ENCODE assay signal across 1 cellular context in the genomic region with DNA sequence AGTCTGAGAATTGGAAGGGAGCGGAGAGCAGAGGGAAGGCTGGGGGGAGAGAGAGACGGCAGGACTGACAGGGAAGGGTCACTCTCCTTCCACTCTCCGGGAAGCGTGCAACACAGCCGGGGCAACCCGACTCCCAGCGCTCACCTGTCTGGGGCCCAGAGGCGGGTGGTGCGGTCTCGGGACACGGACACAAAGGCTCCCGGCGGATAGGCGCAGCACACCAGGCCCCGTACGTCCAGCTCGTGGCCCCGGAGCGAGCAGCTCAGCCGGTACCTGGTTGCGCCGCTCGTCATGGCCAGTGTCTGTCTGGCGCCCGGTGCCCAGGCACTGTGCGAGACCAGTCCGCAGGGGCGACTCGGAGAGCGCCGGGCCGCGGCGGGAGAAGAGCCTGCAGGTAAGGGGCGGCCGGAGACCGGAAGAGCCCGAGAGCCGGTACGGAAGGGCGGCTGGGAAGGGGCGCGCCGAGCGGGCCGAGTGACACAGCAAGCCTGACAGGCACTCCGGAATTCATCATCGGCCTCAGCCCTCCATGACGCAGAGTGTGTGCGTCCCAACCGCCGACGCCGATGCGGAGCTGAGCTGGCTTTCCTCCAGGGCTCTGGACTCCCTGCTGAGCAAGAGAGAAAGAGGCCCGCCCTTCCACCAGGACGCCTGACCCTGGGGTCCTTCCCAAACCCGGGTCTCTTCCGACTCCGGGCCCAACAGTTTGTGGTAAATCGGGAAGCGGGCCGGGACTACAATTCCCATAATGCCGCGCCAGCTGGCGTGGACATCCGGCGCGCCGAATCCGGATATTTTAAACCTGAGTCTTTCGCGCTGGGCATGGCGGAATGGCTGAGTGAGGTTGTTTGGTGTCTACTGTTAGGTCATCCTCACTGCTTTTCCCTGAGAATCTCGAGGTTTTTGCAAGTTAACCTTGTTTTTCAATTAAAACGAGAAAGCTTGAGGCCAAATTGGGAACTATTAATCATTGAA.
TF ChIP-seq lines count a peak whose summit lies in the region.

A gene (minus strand): TSS at position 490 of the 975 bp plus-strand sequence. CDS start 197 bp downstream, at position 293.

TF ChIP-seq in HepG2, 621 proteins besides CTCF, POLR2A, EP300 and RAD21 (continued from another document and continues in another):
- TF ChIP-seq, protein P1, sequence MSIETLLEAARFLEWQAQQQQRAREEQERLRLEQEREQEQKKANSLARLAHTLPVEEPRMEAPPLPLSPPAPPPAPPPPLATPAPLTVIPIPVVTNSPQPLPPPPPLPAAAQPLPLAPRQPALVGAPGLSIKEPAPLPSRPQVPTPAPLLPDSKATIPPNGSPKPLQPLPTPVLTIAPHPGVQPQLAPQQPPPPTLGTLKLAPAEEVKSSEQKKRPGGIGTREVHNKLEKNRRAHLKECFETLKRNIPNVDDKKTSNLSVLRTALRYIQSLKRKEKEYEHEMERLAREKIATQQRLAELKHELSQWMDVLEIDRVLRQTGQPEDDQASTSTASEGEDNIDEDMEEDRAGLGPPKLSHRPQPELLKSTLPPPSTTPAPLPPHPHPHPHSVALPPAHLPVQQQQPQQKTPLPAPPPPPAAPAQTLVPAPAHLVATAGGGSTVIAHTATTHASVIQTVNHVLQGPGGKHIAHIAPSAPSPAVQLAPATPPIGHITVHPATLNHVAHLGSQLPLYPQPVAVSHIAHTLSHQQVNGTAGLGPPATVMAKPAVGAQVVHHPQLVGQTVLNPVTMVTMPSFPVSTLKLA (IDR thresholded peaks at IDR 0.05): peak; percentile 31
- TF ChIP-seq ZNF350 (CRISPR knock-in tag; IDR thresholded peaks at IDR 0.05; ENCODE audit: borderline replicate concordance, low read depth): peak; percentile 92
- peak; percentile 35; the same call in 1 of the 2 replicates for TF ChIP-seq ZNF839 (CRISPR knock-in tag; IDR thresholded peaks at IDR 0.05; ENCODE audit: borderline replicate concordance)
- TF ChIP-seq KMT2A (CRISPR knock-in tag; IDR thresholded peaks at IDR 0.05): peak; percentile 94
- no peak for TF ChIP-seq RARA (CRISPR knock-in tag; IDR thresholded peaks at IDR 0.05)
- no peak for TF ChIP-seq NFIC (IDR thresholded peaks at IDR 0.05; ENCODE audit: low read length)
- TF ChIP-seq ZBTB3 (CRISPR knock-in tag; IDR thresholded peaks at IDR 0.05; ENCODE audit: borderline replicate concordance, low read depth): 0 out of 2 replicates have a peak, but pooled peaks have one; percentile 37
- TF ChIP-seq, protein P2, sequence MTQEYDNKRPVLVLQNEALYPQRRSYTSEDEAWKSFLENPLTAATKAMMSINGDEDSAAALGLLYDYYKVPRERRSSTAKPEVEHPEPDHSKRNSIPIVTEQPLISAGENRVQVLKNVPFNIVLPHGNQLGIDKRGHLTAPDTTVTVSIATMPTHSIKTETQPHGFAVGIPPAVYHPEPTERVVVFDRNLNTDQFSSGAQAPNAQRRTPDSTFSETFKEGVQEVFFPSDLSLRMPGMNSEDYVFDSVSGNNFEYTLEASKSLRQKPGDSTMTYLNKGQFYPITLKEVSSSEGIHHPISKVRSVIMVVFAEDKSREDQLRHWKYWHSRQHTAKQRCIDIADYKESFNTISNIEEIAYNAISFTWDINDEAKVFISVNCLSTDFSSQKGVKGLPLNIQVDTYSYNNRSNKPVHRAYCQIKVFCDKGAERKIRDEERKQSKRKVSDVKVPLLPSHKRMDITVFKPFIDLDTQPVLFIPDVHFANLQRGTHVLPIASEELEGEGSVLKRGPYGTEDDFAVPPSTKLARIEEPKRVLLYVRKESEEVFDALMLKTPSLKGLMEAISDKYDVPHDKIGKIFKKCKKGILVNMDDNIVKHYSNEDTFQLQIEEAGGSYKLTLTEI (CRISPR knock-in tag; conservative IDR thresholded peaks at IDR 0.05): no peak
- TF ChIP-seq HOXD1 (CRISPR knock-in tag; IDR thresholded peaks at IDR 0.05): no peak
- TF ChIP-seq ATF7 (IDR thresholded peaks at IDR 0.05): no peak
- TF ChIP-seq ATF7 (CRISPR knock-in tag; IDR thresholded peaks at IDR 0.05): no peak
- TF ChIP-seq ZNF234 (CRISPR knock-in tag; conservative IDR thresholded peaks at IDR 0.05): no peak
- peak; percentile 76 for TF ChIP-seq ETV5 (CRISPR knock-in tag; IDR thresholded peaks at IDR 0.05; ENCODE audit: borderline replicate concordance)
- TF ChIP-seq NFRKB (IDR thresholded peaks at IDR 0.05): no peak
- TF ChIP-seq, protein P3, sequence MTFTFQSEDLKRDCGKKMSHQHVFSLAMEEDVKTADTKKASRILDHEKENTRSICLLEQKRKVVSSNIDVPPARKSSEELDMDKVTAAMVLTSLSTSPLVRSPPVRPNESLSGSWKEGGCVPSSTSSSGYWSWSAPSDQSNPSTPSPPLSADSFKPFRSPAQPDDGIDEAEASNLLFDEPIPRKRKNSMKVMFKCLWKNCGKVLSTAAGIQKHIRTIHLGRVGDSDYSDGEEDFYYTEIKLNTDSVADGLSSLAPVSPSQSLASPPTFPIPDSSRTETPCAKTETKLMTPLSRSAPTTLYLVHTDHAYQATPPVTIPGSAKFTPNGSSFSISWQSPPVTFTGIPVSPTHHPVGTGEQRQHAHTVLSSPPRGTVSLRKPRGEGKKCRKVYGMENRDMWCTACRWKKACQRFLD (CRISPR knock-in tag; IDR thresholded peaks at IDR 0.05; ENCODE audit: borderline replicate concordance): 0 out of 2 replicates have a peak, but pooled peaks have one; percentile 68
- TF ChIP-seq ZNF589 (CRISPR knock-in tag; conservative IDR thresholded peaks at IDR 0.05): no peak
- 0 out of 2 replicates have a peak, but pooled peaks have one; percentile 62 for TF ChIP-seq ARHGAP35 (CRISPR knock-in tag; IDR thresholded peaks at IDR 0.05; ENCODE audit: borderline replicate concordance)
- no peak for TF ChIP-seq FOXM1 (CRISPR knock-in tag; IDR thresholded peaks at IDR 0.05)
- no peak for TF ChIP-seq NONO (IDR thresholded peaks at IDR 0.05)
- peak; percentile 76; the same call in 1 of the 2 replicates for TF ChIP-seq NONO (CRISPR knock-in tag; conservative IDR thresholded peaks at IDR 0.05)
- TF ChIP-seq ZNF724P (CRISPR knock-in tag; IDR thresholded peaks at IDR 0.05; ENCODE audit: borderline replicate concordance): 0 out of 2 replicates have a peak, but pooled peaks have one; percentile 27
- TF ChIP-seq, protein P4, sequence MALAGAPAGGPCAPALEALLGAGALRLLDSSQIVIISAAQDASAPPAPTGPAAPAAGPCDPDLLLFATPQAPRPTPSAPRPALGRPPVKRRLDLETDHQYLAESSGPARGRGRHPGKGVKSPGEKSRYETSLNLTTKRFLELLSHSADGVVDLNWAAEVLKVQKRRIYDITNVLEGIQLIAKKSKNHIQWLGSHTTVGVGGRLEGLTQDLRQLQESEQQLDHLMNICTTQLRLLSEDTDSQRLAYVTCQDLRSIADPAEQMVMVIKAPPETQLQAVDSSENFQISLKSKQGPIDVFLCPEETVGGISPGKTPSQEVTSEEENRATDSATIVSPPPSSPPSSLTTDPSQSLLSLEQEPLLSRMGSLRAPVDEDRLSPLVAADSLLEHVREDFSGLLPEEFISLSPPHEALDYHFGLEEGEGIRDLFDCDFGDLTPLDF (CRISPR knock-in tag; IDR thresholded peaks at IDR 0.05): no peak; the same call in 1 of the 2 replicates
- TF ChIP-seq, protein P5, sequence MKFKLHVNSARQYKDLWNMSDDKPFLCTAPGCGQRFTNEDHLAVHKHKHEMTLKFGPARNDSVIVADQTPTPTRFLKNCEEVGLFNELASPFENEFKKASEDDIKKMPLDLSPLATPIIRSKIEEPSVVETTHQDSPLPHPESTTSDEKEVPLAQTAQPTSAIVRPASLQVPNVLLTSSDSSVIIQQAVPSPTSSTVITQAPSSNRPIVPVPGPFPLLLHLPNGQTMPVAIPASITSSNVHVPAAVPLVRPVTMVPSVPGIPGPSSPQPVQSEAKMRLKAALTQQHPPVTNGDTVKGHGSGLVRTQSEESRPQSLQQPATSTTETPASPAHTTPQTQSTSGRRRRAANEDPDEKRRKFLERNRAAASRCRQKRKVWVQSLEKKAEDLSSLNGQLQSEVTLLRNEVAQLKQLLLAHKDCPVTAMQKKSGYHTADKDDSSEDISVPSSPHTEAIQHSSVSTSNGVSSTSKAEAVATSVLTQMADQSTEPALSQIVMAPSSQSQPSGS (CRISPR knock-in tag; IDR thresholded peaks at IDR 0.05): no peak
- TF ChIP-seq, protein P6, sequence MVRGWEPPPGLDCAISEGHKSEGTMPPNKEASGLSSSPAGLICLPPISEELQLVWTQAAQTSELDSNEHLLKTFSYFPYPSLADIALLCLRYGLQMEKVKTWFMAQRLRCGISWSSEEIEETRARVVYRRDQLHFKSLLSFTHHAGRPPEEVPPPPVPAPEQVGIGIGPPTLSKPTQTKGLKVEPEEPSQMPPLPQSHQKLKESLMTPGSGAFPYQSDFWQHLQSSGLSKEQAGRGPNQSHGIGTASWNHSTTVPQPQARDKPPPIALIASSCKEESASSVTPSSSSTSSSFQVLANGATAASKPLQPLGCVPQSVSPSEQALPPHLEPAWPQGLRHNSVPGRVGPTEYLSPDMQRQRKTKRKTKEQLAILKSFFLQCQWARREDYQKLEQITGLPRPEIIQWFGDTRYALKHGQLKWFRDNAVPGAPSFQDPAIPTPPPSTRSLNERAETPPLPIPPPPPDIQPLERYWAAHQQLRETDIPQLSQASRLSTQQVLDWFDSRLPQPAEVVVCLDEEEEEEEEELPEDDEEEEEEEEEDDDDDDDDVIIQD (CRISPR knock-in tag; IDR thresholded peaks at IDR 0.05; ENCODE audit: low read depth): 0 out of 2 replicates have a peak, but pooled peaks have one; percentile 5
- TF ChIP-seq PHF20 (CRISPR knock-in tag; IDR thresholded peaks at IDR 0.05): peak; percentile 94
- TF ChIP-seq ISL2 (CRISPR knock-in tag; IDR thresholded peaks at IDR 0.05): peak; percentile 32; the same call in 1 of the 2 replicates
- TF ChIP-seq, protein P7, sequence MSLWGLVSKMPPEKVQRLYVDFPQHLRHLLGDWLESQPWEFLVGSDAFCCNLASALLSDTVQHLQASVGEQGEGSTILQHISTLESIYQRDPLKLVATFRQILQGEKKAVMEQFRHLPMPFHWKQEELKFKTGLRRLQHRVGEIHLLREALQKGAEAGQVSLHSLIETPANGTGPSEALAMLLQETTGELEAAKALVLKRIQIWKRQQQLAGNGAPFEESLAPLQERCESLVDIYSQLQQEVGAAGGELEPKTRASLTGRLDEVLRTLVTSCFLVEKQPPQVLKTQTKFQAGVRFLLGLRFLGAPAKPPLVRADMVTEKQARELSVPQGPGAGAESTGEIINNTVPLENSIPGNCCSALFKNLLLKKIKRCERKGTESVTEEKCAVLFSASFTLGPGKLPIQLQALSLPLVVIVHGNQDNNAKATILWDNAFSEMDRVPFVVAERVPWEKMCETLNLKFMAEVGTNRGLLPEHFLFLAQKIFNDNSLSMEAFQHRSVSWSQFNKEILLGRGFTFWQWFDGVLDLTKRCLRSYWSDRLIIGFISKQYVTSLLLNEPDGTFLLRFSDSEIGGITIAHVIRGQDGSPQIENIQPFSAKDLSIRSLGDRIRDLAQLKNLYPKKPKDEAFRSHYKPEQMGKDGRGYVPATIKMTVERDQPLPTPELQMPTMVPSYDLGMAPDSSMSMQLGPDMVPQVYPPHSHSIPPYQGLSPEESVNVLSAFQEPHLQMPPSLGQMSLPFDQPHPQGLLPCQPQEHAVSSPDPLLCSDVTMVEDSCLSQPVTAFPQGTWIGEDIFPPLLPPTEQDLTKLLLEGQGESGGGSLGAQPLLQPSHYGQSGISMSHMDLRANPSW (CRISPR knock-in tag; IDR thresholded peaks at IDR 0.05; ENCODE audit: borderline replicate concordance): 0 out of 2 replicates have a peak, but pooled peaks have one; percentile 30
- peak; percentile 75 for TF ChIP-seq GABPA (IDR thresholded peaks at IDR 0.05; ENCODE audit: low read depth, low read length)
- peak; percentile 95 for TF ChIP-seq GABPA (CRISPR knock-in tag; IDR thresholded peaks at IDR 0.05; ENCODE audit: low read depth)
- peak; percentile 70; the same call in 1 of the 2 replicates for TF ChIP-seq TBX2 (CRISPR knock-in tag; IDR thresholded peaks at IDR 0.05; ENCODE audit: borderline replicate concordance)
- 0 out of 2 replicates have a peak, but pooled peaks have one; percentile 13 for TF ChIP-seq ELF3 (CRISPR knock-in tag; IDR thresholded peaks at IDR 0.05)
- TF ChIP-seq, protein P8, sequence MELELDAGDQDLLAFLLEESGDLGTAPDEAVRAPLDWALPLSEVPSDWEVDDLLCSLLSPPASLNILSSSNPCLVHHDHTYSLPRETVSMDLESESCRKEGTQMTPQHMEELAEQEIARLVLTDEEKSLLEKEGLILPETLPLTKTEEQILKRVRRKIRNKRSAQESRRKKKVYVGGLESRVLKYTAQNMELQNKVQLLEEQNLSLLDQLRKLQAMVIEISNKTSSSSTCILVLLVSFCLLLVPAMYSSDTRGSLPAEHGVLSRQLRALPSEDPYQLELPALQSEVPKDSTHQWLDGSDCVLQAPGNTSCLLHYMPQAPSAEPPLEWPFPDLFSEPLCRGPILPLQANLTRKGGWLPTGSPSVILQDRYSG (CRISPR knock-in tag; IDR thresholded peaks at IDR 0.05): no peak
- peak; percentile 91; the same call in 1 of the 2 replicates for TF ChIP-seq SMAD1 (CRISPR knock-in tag; IDR thresholded peaks at IDR 0.05; ENCODE audit: borderline replicate concordance, low read depth)
- no peak for TF ChIP-seq ZFP36 (IDR thresholded peaks at IDR 0.05; ENCODE audit: borderline replicate concordance, low read depth, low read length, partially characterized antibody)
- peak; percentile 63 for TF ChIP-seq NFE2 (CRISPR knock-in tag; IDR thresholded peaks at IDR 0.05)
- TF ChIP-seq ZNF143 (CRISPR knock-in tag; IDR thresholded peaks at IDR 0.05): peak; percentile 94
- TF ChIP-seq MAFK (conservative IDR thresholded peaks at IDR 0.05 in 1 of 2, IDR thresholded peaks at IDR 0.05 in 1 of 2; ENCODE audit: low read length in 2 of 2): no peak
- no peak for TF ChIP-seq ZMYM2 (CRISPR knock-in tag; IDR thresholded peaks at IDR 0.05)
- TF ChIP-seq, protein P9, sequence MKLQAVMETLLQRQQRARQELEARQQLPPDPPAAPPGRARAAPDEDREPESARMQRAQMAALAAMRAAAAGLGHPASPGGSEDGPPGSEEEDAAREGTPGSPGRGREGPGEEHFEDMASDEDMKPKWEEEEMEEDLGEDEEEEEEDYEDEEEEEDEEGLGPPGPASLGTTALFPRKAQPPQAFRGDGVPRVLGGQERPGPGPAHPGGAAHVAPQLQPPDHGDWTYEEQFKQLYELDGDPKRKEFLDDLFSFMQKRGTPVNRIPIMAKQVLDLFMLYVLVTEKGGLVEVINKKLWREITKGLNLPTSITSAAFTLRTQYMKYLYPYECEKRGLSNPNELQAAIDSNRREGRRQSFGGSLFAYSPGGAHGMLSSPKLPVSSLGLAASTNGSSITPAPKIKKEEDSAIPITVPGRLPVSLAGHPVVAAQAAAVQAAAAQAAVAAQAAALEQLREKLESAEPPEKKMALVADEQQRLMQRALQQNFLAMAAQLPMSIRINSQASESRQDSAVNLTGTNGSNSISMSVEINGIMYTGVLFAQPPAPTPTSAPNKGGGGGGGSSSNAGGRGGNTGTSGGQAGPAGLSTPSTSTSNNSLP (IDR thresholded peaks at IDR 0.05; ENCODE audit: low read depth, low read length): no peak
- no peak for TF ChIP-seq ZNF547 (CRISPR knock-in tag; IDR thresholded peaks at IDR 0.05)
- TF ChIP-seq LCORL (IDR thresholded peaks at IDR 0.05): no peak
- peak; percentile 84 for TF ChIP-seq LCORL (CRISPR knock-in tag; IDR thresholded peaks at IDR 0.05)
- TF ChIP-seq BRD4 (CRISPR knock-in tag; IDR thresholded peaks at IDR 0.05): peak; percentile 37; the same call in 1 of the 2 replicates
- TF ChIP-seq, protein P10, sequence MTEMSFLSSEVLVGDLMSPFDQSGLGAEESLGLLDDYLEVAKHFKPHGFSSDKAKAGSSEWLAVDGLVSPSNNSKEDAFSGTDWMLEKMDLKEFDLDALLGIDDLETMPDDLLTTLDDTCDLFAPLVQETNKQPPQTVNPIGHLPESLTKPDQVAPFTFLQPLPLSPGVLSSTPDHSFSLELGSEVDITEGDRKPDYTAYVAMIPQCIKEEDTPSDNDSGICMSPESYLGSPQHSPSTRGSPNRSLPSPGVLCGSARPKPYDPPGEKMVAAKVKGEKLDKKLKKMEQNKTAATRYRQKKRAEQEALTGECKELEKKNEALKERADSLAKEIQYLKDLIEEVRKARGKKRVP (CRISPR knock-in tag; IDR thresholded peaks at IDR 0.05): 0 out of 4 replicates have a peak, but pooled peaks of 1 of the 2 experiments have one; percentile 27
- no peak; the same call in 1 of the 2 replicates for TF ChIP-seq ZBTB8A (CRISPR knock-in tag; IDR thresholded peaks at IDR 0.05; ENCODE audit: borderline replicate concordance, low read depth)
